9 cellular contexts compared by ENCODE assay signal in genomic region chr15:85579957-85580694, GRCh38.
DNase-seq lines count a peak whose midpoint lies in the region; ATAC-seq, FAIRE-seq and TF ChIP-seq lines count a peak whose summit lies in the region.
"Had no signal": no experiment of that assay in that cellular context is flagged by ENCODE, and none has a peak within 500 bp of the region (broad histone marks: within the 10 kb centered on the region; RNA-seq: fewer than 3 reads in every experiment).

No MANE protein-coding gene starts in this region.

- DNase-seq in activated CD4-positive, alpha-beta memory T cell treated with anti-CD3 and anti-CD28 coated beads, Interleukin-2, amount 10 ng/mL, durations not matched to agents 7 days and 5 days: no peak
- DNase-seq in kidney (no peak), NCI-H1105 (lab: John Stamatoyannopoulos, UW) (no peak)
- DNase-seq in stimulated activated naive CD8-positive, alpha-beta T cell treated with anti-CD3 and anti-CD28 coated beads, Interleukin-15, amount 100 ng/mL, for 72 hours: no peak

- peak overlapping the region; percentile 71 to 88 for H3K4me3 ChIP-seq in kidney (ENCODE audit: low read length in 2 of 2)

- H3K9me3 ChIP-seq in kidney (ENCODE audit: control insufficient read depth in 1 of 2, low read length in 2 of 2): no peaks in the 10 kb centered on the region

- H3K9me3 Mint-ChIP-seq in activated CD4-positive, alpha-beta memory T cell treated with anti-CD3 and anti-CD28 coated beads, Interleukin-2, amount 10 ng/mL, durations not matched to agents 7 days and 5 days: no peaks in the 10 kb centered on the region
- no peaks in the 10 kb centered on the region for H3K9me3 Mint-ChIP-seq in stimulated activated naive CD8-positive, alpha-beta T cell treated with anti-CD3 and anti-CD28 coated beads, Interleukin-15, amount 100 ng/mL, for 72 hours
- H3K9me3 Mint-ChIP-seq: activated naive CD4-positive, alpha-beta T cell treated with anti-CD3 and anti-CD28 coated beads, Interleukin-2, amount 50 U/mL, for 72 hours had no signal

- H3K4me3 Mint-ChIP-seq in activated CD4-positive, alpha-beta memory T cell treated with anti-CD3 and anti-CD28 coated beads, Interleukin-2, amount 10 ng/mL, durations not matched to agents 7 days and 5 days: no peak overlapping the region
- peak overlapping the region; percentile 91 to 93 for H3K4me3 Mint-ChIP-seq in stimulated activated naive CD8-positive, alpha-beta T cell treated with anti-CD3 and anti-CD28 coated beads, Interleukin-15, amount 100 ng/mL, for 72 hours

- ATAC-seq in GM19468 (IDR thresholded peaks at IDR 0.05; ENCODE audit: extremely low read depth, unreplicated experiment): peak; percentile 10
- ATAC-seq in stimulated activated naive CD8-positive, alpha-beta T cell treated with anti-CD3 and anti-CD28 coated beads, Interleukin-15, amount 100 ng/mL, for 72 hours: no peak
- no peak for ATAC-seq in GM19023 (IDR thresholded peaks at IDR 0.05; ENCODE audit: unreplicated experiment)
- no peak for ATAC-seq in GM21515 (IDR thresholded peaks at IDR 0.05; ENCODE audit: unreplicated experiment)
- ATAC-seq in HG02973 (IDR thresholded peaks at IDR 0.05; ENCODE audit: unreplicated experiment): no peak

- no peaks in the 10 kb centered on the region for H3K27me3 Mint-ChIP-seq in activated CD4-positive, alpha-beta memory T cell treated with anti-CD3 and anti-CD28 coated beads, Interleukin-2, amount 10 ng/mL, durations not matched to agents 7 days and 5 days
- H3K27me3 Mint-ChIP-seq in stimulated activated naive CD8-positive, alpha-beta T cell treated with anti-CD3 and anti-CD28 coated beads, Interleukin-15, amount 100 ng/mL, for 72 hours: no peaks in the 10 kb centered on the region

- peaks cover 66% of the 10 kb centered on the region for H3K36me3 Mint-ChIP-seq in activated CD4-positive, alpha-beta memory T cell treated with anti-CD3 and anti-CD28 coated beads, Interleukin-2, amount 10 ng/mL, durations not matched to agents 7 days and 5 days (ENCODE audit: low read depth)

- peak overlapping the region; percentile 98 for H3K27ac Mint-ChIP-seq in activated CD4-positive, alpha-beta memory T cell treated with anti-CD3 and anti-CD28 coated beads, Interleukin-2, amount 10 ng/mL, durations not matched to agents 7 days and 5 days
- H3K27ac Mint-ChIP-seq in stimulated activated naive CD8-positive, alpha-beta T cell treated with anti-CD3 and anti-CD28 coated beads, Interleukin-15, amount 100 ng/mL, for 72 hours: peak overlapping the region in 1 of 2 donors; percentile 61

- CTCF ChIA-PET in activated CD4-positive, alpha-beta memory T cell treated with anti-CD3 and anti-CD28 coated beads, Interleukin-2, amount 10 ng/mL, durations not matched to agents 7 days and 5 days (lab: Charles Lee): interaction anchor here (0.7 to 1.9 kb wide), 5 partner anchors 21 to 65 kb away, joined by 3 to 6 read pairs (median 3); no protein-coding TSS in a partner anchor

- FAIRE-seq in kidney (lab: Jason Lieb, UNC): no peak

- peaks cover 64% of the 10 kb centered on the region for H3K4me1 Mint-ChIP-seq in activated CD4-positive, alpha-beta memory T cell treated with anti-CD3 and anti-CD28 coated beads, Interleukin-2, amount 10 ng/mL, durations not matched to agents 7 days and 5 days
- H3K4me1 Mint-ChIP-seq in stimulated activated naive CD8-positive, alpha-beta T cell treated with anti-CD3 and anti-CD28 coated beads, Interleukin-15, amount 100 ng/mL, for 72 hours: peaks cover 64% of the 10 kb centered on the region

- H3K36me3 ChIP-seq in kidney (ENCODE audit: control insufficient read depth in 1 of 2, insufficient read depth in 2 of 2, low read length in 2 of 2): peaks cover 0 to 4% of the 10 kb centered on the region in 2 donors

- H3K27ac ChIP-seq in kidney (ENCODE audit: low read depth in 2 of 2, low read length in 2 of 2): peak overlapping the region; percentile 82 to 92

- peaks cover 34 to 41% of the 10 kb centered on the region in 2 donors for H3K4me1 ChIP-seq in kidney (ENCODE audit: control insufficient read depth in 1 of 2, insufficient read depth in 1 of 2, low read depth in 1 of 2, low read length in 2 of 2)

- intact Hi-C loops in kidney (cut with DNase I): no loop called here

- POLR2A ChIA-PET in activated CD4-positive, alpha-beta memory T cell treated with anti-CD3 and anti-CD28 coated beads, Interleukin-2, amount 10 ng/mL, durations not matched to agents 7 days and 5 days (lab: Charles Lee): interaction anchor here (0.8 to 3.8 kb wide), 12 partner anchors 18 to 264 kb away, joined by 3 to 46 read pairs (median 11); no protein-coding TSS in a partner anchor

- no peak for TF ChIP-seq CTCF in kidney (IDR thresholded peaks at IDR 0.05; ENCODE audit: borderline replicate concordance, extremely low read depth, insufficient read depth)

- peak overlapping the region in 1 of 2 donors; percentile 60 for H3K9ac ChIP-seq in kidney (ENCODE audit: low read length in 2 of 2)
